Comparison of ENCODE assay signal across 38 cellular contexts in the genomic region with DNA sequence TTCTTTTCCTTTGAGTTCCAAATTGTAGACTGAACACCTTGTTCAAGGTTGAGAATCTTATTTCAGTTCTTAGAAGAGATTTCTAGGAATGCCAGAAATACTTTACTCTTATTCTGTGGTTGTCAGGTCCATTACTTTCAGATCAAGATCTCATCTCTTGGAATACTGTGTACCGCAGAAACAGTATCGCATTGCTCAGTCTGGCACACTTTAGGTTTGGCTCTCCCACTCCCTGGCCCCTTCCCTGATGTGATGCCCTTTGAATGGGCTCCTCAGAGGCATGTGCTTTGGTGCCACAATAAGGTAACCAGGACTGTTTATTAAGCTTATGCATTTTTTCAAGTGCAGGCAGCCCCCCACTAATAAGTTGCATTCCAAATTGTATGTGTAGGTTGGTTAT.
"Had no signal": no experiment of that assay in that cellular context is flagged by ENCODE, and none has a peak within 500 bp of the region (broad histone marks: within the 10 kb centered on the region; RNA-seq: fewer than 3 reads in every experiment).

No MANE protein-coding gene starts in this region.

- H3K9me3 ChIP-seq: adrenal gland, ascending aorta, body of pancreas, breast epithelium had no signal

- H3K9me3 Mint-ChIP-seq: activated naive CD4-positive, alpha-beta T cell treated with anti-CD3 and anti-CD28 coated beads for 36 hours; activated naive CD4-positive, alpha-beta T cell treated with anti-CD3 and anti-CD28 coated beads, Interleukin-2, amount 50 U/mL, for 24 hours; activated naive CD4-positive, alpha-beta T cell treated with anti-CD3 and anti-CD28 coated beads, Interleukin-2, amount 50 U/mL, for 72 hours; activated naive CD8-positive, alpha-beta T cell treated with anti-CD3 and anti-CD28 coated beads for 36 hours; activated naive CD8-positive, alpha-beta T cell treated with anti-CD3 and anti-CD28 coated beads, Interleukin-2, amount 50 U/mL, for 24 hours; activated T-cell treated with anti-CD3 and anti-CD28 coated beads, Interleukin-2, amount 50 U/mL, for 24 hours; activated T-cell treated with anti-CD3 and anti-CD28 coated beads, Interleukin-2, amount 50 U/mL, for 4 hours; activated T-helper 1 cell treated with anti-CD3 and anti-CD28 coated beads, Interleukin-12 subunit alpha, Interleukin-12 subunit beta, Interleukin-2, Interleukin-4 antibody, amounts not matched to agents 30 ng/mL and 10 ng/mL and 1 ng/mL, durations not matched to agents 14 hours and 24 hours and 36 hours; activated T-helper 17 cell treated with anti-CD3 and anti-CD28 coated beads, Interleukin-2, amount 50 U/mL, for 72 hours; central memory CD8-positive, alpha-beta T cell had no signal

- H3K4me1 Mint-ChIP-seq: activated naive CD4-positive, alpha-beta T cell treated with anti-CD3 and anti-CD28 coated beads, Interleukin-2, amount 10 ng/mL, durations not matched to agents 7 days and 5 days; activated naive CD4-positive, alpha-beta T cell treated with anti-CD3 and anti-CD28 coated beads, Interleukin-2, amount 50 U/mL, for 24 hours; activated naive CD8-positive, alpha-beta T cell treated with anti-CD3 and anti-CD28 coated beads for 36 hours; activated naive CD8-positive, alpha-beta T cell treated with anti-CD3 and anti-CD28 coated beads, Interleukin-2, amount 10 ng/mL, durations not matched to agents 7 days and 5 days; activated naive CD8-positive, alpha-beta T cell treated with anti-CD3 and anti-CD28 coated beads, Interleukin-2, amount 50 U/mL, for 24 hours; activated T-helper 17 cell treated with anti-CD3 and anti-CD28 coated beads, Interleukin-2, amount 50 U/mL, for 72 hours; central memory CD8-positive, alpha-beta T cell had no signal

- FAIRE-seq: astrocyte, bronchial epithelial cell had no signal

- H3K27me3 ChIP-seq: adrenal gland, ascending aorta, body of pancreas, brain microvascular endothelial cell, breast epithelium, cardiac muscle cell had no signal

- ATAC-seq: activated naive CD4-positive, alpha-beta T cell treated with anti-CD3 and anti-CD28 coated beads, Interleukin-2, amount 50 U/mL, for 72 hours; activated naive CD8-positive, alpha-beta T cell treated with anti-CD3 and anti-CD28 coated beads, Interleukin-2, amount 50 U/mL, for 24 hours; activated T-cell treated with anti-CD3 and anti-CD28 coated beads, Interleukin-2, amount 50 U/mL, for 4 hours; activated T-cell treated with anti-CD3 and anti-CD28 coated beads, Interleukin-2, amount 50 U/mL, for 72 hours; activated T-helper 17 cell treated with anti-CD3 and anti-CD28 coated beads, Interleukin-2, amount 50 U/mL, for 72 hours; body of pancreas had no signal

- H3K36me3 ChIP-seq: adrenal gland, ascending aorta, brain microvascular endothelial cell, breast epithelium, cardiac muscle cell had no signal

- H3K27me3 Mint-ChIP-seq: activated naive CD4-positive, alpha-beta T cell treated with anti-CD3 and anti-CD28 coated beads, Interleukin-2, amount 10 ng/mL, durations not matched to agents 7 days and 5 days; activated naive CD4-positive, alpha-beta T cell treated with anti-CD3 and anti-CD28 coated beads, Interleukin-2, amount 50 U/mL, for 24 hours; activated naive CD8-positive, alpha-beta T cell; activated naive CD8-positive, alpha-beta T cell treated with anti-CD3 and anti-CD28 coated beads for 36 hours; activated naive CD8-positive, alpha-beta T cell treated with anti-CD3 and anti-CD28 coated beads, Interleukin-2, amount 10 ng/mL, durations not matched to agents 7 days and 5 days; activated naive CD8-positive, alpha-beta T cell treated with anti-CD3 and anti-CD28 coated beads, Interleukin-2, amount 50 U/mL, for 24 hours; activated T-cell treated with anti-CD3 and anti-CD28 coated beads, Interleukin-2, amount 50 U/mL, for 24 hours; activated T-helper 17 cell treated with anti-CD3 and anti-CD28 coated beads, Interleukin-2, amount 50 U/mL, for 72 hours; brain; central memory CD8-positive, alpha-beta T cell had no signal

- H3K4me3 Mint-ChIP-seq: activated naive CD4-positive, alpha-beta T cell treated with anti-CD3 and anti-CD28 coated beads for 36 hours; activated naive CD4-positive, alpha-beta T cell treated with anti-CD3 and anti-CD28 coated beads, Interleukin-2, amount 10 ng/mL, durations not matched to agents 7 days and 5 days; activated naive CD4-positive, alpha-beta T cell treated with anti-CD3 and anti-CD28 coated beads, Interleukin-2, amount 50 U/mL, for 24 hours; activated naive CD8-positive, alpha-beta T cell; activated naive CD8-positive, alpha-beta T cell treated with anti-CD3 and anti-CD28 coated beads for 36 hours; activated naive CD8-positive, alpha-beta T cell treated with anti-CD3 and anti-CD28 coated beads, Interleukin-2, amount 10 ng/mL, durations not matched to agents 7 days and 5 days; activated naive CD8-positive, alpha-beta T cell treated with anti-CD3 and anti-CD28 coated beads, Interleukin-2, amount 50 U/mL, for 24 hours; activated T-cell treated with anti-CD3 and anti-CD28 coated beads, Interleukin-2, amount 50 U/mL, for 24 hours; activated T-cell treated with anti-CD3 and anti-CD28 coated beads, Interleukin-2, amount 50 U/mL, for 4 hours; activated T-cell treated with anti-CD3 and anti-CD28 coated beads, Interleukin-2, amount 50 U/mL, for 72 hours; activated T-helper 1 cell treated with anti-CD3 and anti-CD28 coated beads, Interleukin-12 subunit alpha, Interleukin-12 subunit beta, Interleukin-2, Interleukin-4 antibody, amounts not matched to agents 30 ng/mL and 10 ng/mL and 1 ng/mL, durations not matched to agents 14 hours and 24 hours and 36 hours; activated T-helper 17 cell treated with anti-CD3 and anti-CD28 coated beads, Interleukin-2, amount 50 U/mL, for 72 hours; brain; central memory CD8-positive, alpha-beta T cell had no signal

- H3K4me3 ChIP-seq: adrenal gland, ascending aorta, body of pancreas, breast epithelium, cardiac muscle cell had no signal

- DNase-seq: activated effector memory CD4-positive, alpha-beta T cell treated with anti-CD3 and anti-CD28 coated beads, Interleukin-2, amount 50 U/mL, for 16 hours; activated effector memory CD4-positive, alpha-beta T cell treated with Interleukin-2 at 50 U/mL for 16 hours; activated gamma-delta T cell; activated gamma-delta T cell treated with Interleukin-2 at 50 U/mL for 16 hours; activated naive CD4-positive, alpha-beta T cell; activated naive CD4-positive, alpha-beta T cell treated with anti-CD3 and anti-CD28 coated beads for 36 hours; activated naive CD4-positive, alpha-beta T cell treated with anti-CD3 and anti-CD28 coated beads, Interleukin-2, amount 10 ng/mL, durations not matched to agents 7 days and 5 days; activated naive CD4-positive, alpha-beta T cell treated with anti-CD3 and anti-CD28 coated beads, Interleukin-2, amount 50 U/mL, for 16 hours; activated naive CD4-positive, alpha-beta T cell treated with Interleukin-2 at 50 U/mL for 16 hours; activated naive CD8-positive, alpha-beta T cell treated with anti-CD3 and anti-CD28 coated beads for 36 hours; activated naive CD8-positive, alpha-beta T cell treated with anti-CD3 and anti-CD28 coated beads, Interleukin-2, amount 10 ng/mL, durations not matched to agents 7 days and 5 days; activated naive CD8-positive, alpha-beta T cell treated with anti-CD3 and anti-CD28 coated beads, Interleukin-2, amount 50 U/mL, for 24 hours; activated T-cell treated with anti-CD3 and anti-CD28 coated beads for 4 hours; activated T-cell treated with anti-CD3 and anti-CD28 coated beads, Interleukin-2, amount 50 U/mL, for 24 hours; activated T-cell treated with anti-CD3 and anti-CD28 coated beads, Interleukin-2, amount 50 U/mL, for 4 hours; activated T-cell treated with anti-CD3 and anti-CD28 coated beads, Interleukin-2, amount 50 U/mL, for 48 hours; activated T-cell treated with anti-CD3 and anti-CD28 coated beads, Interleukin-2, amount 50 U/mL, for 72 hours; adrenal gland; amniotic stem cell; aorta; body of pancreas; brain microvascular endothelial cell; caudate nucleus; central memory CD4-positive, alpha-beta T cell; cerebellar nuclear complex had no signal

- H3K27ac ChIP-seq: adrenal gland, ascending aorta, body of pancreas, brain microvascular endothelial cell, breast epithelium, cardiac muscle cell had no signal

- H3K4me1 ChIP-seq: ascending aorta, body of pancreas, breast epithelium had no signal

- H3K27ac Mint-ChIP-seq: activated naive CD4-positive, alpha-beta T cell treated with anti-CD3 and anti-CD28 coated beads for 36 hours; activated naive CD4-positive, alpha-beta T cell treated with anti-CD3 and anti-CD28 coated beads, Interleukin-2, amount 10 ng/mL, durations not matched to agents 7 days and 5 days; activated naive CD4-positive, alpha-beta T cell treated with anti-CD3 and anti-CD28 coated beads, Interleukin-2, amount 50 U/mL, for 24 hours; activated naive CD4-positive, alpha-beta T cell treated with anti-CD3 and anti-CD28 coated beads, Interleukin-2, amount 50 U/mL, for 72 hours; activated naive CD8-positive, alpha-beta T cell; activated naive CD8-positive, alpha-beta T cell treated with anti-CD3 and anti-CD28 coated beads for 36 hours; activated naive CD8-positive, alpha-beta T cell treated with anti-CD3 and anti-CD28 coated beads, Interleukin-2, amount 10 ng/mL, durations not matched to agents 7 days and 5 days; activated naive CD8-positive, alpha-beta T cell treated with anti-CD3 and anti-CD28 coated beads, Interleukin-2, amount 50 U/mL, for 24 hours; activated T-cell treated with anti-CD3 and anti-CD28 coated beads, Interleukin-2, amount 50 U/mL, for 24 hours; activated T-cell treated with anti-CD3 and anti-CD28 coated beads, Interleukin-2, amount 50 U/mL, for 72 hours; activated T-helper 1 cell treated with anti-CD3 and anti-CD28 coated beads, Interleukin-12 subunit alpha, Interleukin-12 subunit beta, Interleukin-2, Interleukin-4 antibody, amounts not matched to agents 30 ng/mL and 10 ng/mL and 1 ng/mL, durations not matched to agents 14 hours and 24 hours and 36 hours; activated T-helper 17 cell treated with anti-CD3 and anti-CD28 coated beads, Interleukin-2, amount 50 U/mL, for 72 hours; activated T-helper 2 cell treated with anti-CD3 and anti-CD28 coated beads, Interferon-gamma antibody, Interleukin-2, Interleukin-4, amounts not matched to agents 10 μg/mL and 5 μg/mL and 100 μg/mL, durations not matched to agents 14 hours and 24 hours and 36 hours had no signal
